13 cellular contexts compared by ENCODE assay signal in genomic region chr6:17442196-17442595, GRCh38. TPM values are rescaled to one million over a fixed set of nuclear protein-coding genes. Genes with fewer than 3 reads are reported as not detected.
DNase-seq lines count a peak whose midpoint lies in the region; ATAC-seq, FAIRE-seq and TF ChIP-seq lines count a peak whose summit lies in the region.
"Had no signal": no experiment of that assay in that cellular context is flagged by ENCODE, and none has a peak within 500 bp of the region (broad histone marks: within the 10 kb centered on the region; RNA-seq: fewer than 3 reads in every experiment).

No MANE protein-coding gene starts in this region.

- H3K4me1 ChIP-seq in A549: no peaks in the 10 kb centered on the region
- H3K4me1 ChIP-seq in endodermal cell (ENCODE audit: control insufficient read depth, insufficient read depth, low read length): no peaks in the 10 kb centered on the region
- peaks cover 26% of the 10 kb centered on the region for H3K4me1 ChIP-seq in psoas muscle

- no peak for TF ChIP-seq RAD21 in A549 (conservative IDR thresholded peaks at IDR 0.05 in 1 of 2, IDR thresholded peaks at IDR 0.05 in 1 of 2)

- 63% methylated on average over 3 of the region's 4 CpGs for WGBS in A549 (ENCODE audit: missing lambda C conversion rate)
- 81 to 83% methylated on average over 4 of the region's 4 CpGs for WGBS in endodermal cell (ENCODE audit: insufficient coverage in 1 of 2, insufficient read length in 1 of 2), 2 experiments
- WGBS in psoas muscle, 3 donors: 67 to 77% (median 71%) methylated on average over 4 of the region's 4 CpGs

- intact Hi-C loops in psoas muscle (cut with DNase I): no loop called here

- H3K36me3 Mint-ChIP-seq in endodermal cell (ENCODE audit: low read depth): peaks cover 43% of the 10 kb centered on the region
- H3K36me3 Mint-ChIP-seq: CD8-positive, alpha-beta memory T cell had no signal

- H3K27me3 ChIP-seq in endodermal cell (ENCODE audit: control insufficient read depth, insufficient read depth, low read length, poor library complexity, severe bottlenecking) (no peaks in the 10 kb centered on the region), psoas muscle (ENCODE audit: insufficient read depth in 3 of 3, low read length in 2 of 3) (no peaks in the 10 kb centered on the region)

- no peak overlapping the region for H3K27ac Mint-ChIP-seq in endodermal cell
- H3K27ac Mint-ChIP-seq: GM23338, H9 had no signal

- no peak overlapping the region for H3K9ac ChIP-seq in endodermal cell (ENCODE audit: extremely low read depth, low read length, poor library complexity, severe bottlenecking)

- no peak for TF ChIP-seq EP300 in A549 (IDR thresholded peaks at IDR 0.05)

- H3K4me2 ChIP-seq in A549: no peak overlapping the region
- H3K4me2 ChIP-seq: GM23338 had no signal

- H3K4me3 ChIP-seq in A549 (no peak overlapping the region), endodermal cell (ENCODE audit: low read length) (no peak overlapping the region), psoas muscle (no peak overlapping the region)
- H3K4me3 ChIP-seq: GM12878, GM23338 had no signal

- ATAC-seq in A549: no peak
- peak in 2 of 4 donors; percentile 21 to 25 for ATAC-seq in psoas muscle
- ATAC-seq: GM12878, GM23338 had no signal

- CTCF ChIA-PET in A549 (lab: Yijun Ruan, JAX): no interaction called here

- POLR2A ChIA-PET in A549 (lab: Yijun Ruan, JAX): no interaction called here

- H3K36me3 ChIP-seq in endodermal cell (ENCODE audit: control insufficient read depth, insufficient read depth, low read length): peaks cover 39% of the 10 kb centered on the region
- H3K36me3 ChIP-seq in psoas muscle (ENCODE audit: insufficient read depth in 1 of 2, low read depth in 1 of 2): peaks cover 0 to 21% of the 10 kb centered on the region in 2 donors

- no peak for DNase-seq in A549 (ENCODE audit: low read depth in 1 of 2, low spot score in 1 of 2)
- no peak for DNase-seq in HTR-8/SVneo (ENCODE audit: insufficient read length, low spot score)
- peak; percentile 16 for DNase-seq in endodermal cell
- no peak for DNase-seq in psoas muscle
- DNase-seq in DMS153 (lab: John Stamatoyannopoulos, UW): no peak
- no peak for DNase-seq in AG20443 (ENCODE audit: low spot score)
- DNase-seq in DMS114 treated with DMSO at 0.1 percent for 48 hours (lab: John Stamatoyannopoulos, UW; ENCODE audit: unreplicated experiment): no peak
- DNase-seq: CD8-positive, alpha-beta memory T cell; DMS79; H9 had no signal

- no peak for TF ChIP-seq POLR2A in A549 (IDR thresholded peaks at IDR 0.05; ENCODE audit: low read length)

- FAIRE-seq in A549 (lab: Jason Lieb, UNC) (no peak), HTR-8/SVneo (lab: Jason Lieb, UNC) (peak; percentile 33)
- FAIRE-seq: A204.1, GM12878 had no signal

- no peak for TF ChIP-seq CTCF in A549 (IDR thresholded peaks at IDR 0.05)
- no peak for TF ChIP-seq CTCF in endodermal cell (conservative IDR thresholded peaks at IDR 0.05)
- no peak for TF ChIP-seq CTCF in psoas muscle (IDR thresholded peaks at IDR 0.05)

- no peaks in the 10 kb centered on the region for H3K4me1 Mint-ChIP-seq in endodermal cell
- H3K4me1 Mint-ChIP-seq: CD8-positive, alpha-beta memory T cell; GM23338; H9 had no signal

- H3K9me3 ChIP-seq in A549 (no peaks in the 10 kb centered on the region), endodermal cell (ENCODE audit: control insufficient read depth, low read length) (no peaks in the 10 kb centered on the region), psoas muscle (no peaks in the 10 kb centered on the region)

- no peak overlapping the region for H3K4me3 Mint-ChIP-seq in endodermal cell
- H3K4me3 Mint-ChIP-seq: CD8-positive, alpha-beta memory T cell; GM23338; H9 had no signal

- H3K27ac ChIP-seq in A549 (no peak overlapping the region), endodermal cell (ENCODE audit: low read depth, low read length) (no peak overlapping the region), psoas muscle (peak overlapping the region; percentile 43)

- no peaks in the 10 kb centered on the region for H3K27me3 Mint-ChIP-seq in endodermal cell (ENCODE audit: insufficient read depth)

- peaks cover 27% of the 10 kb centered on the region for H3K9me3 Mint-ChIP-seq in endodermal cell
- H3K9me3 Mint-ChIP-seq: CD8-positive, alpha-beta memory T cell; GM23338 had no signal

TF ChIP-seq in A549, 52 proteins besides CTCF, POLR2A, EP300 and RAD21:
- TF ChIP-seq MAFK (IDR thresholded peaks at IDR 0.05; ENCODE audit: partially characterized antibody) (peak; percentile 75), MAZ (IDR thresholded peaks at IDR 0.05; ENCODE audit: borderline replicate concordance, low read depth, low read length) (no peak), FOSL2 (IDR thresholded peaks at IDR 0.05) (no peak), FOSL2 (CRISPR knock-in tag; IDR thresholded peaks at IDR 0.05) (no peak)

RNA-seq across cellular contexts. Expression of gene CAP2, which starts 48.8 kb away (rescaled TPM):
- 38.1 and 43.3 TPM in 2 replicates for polyA plus RNA-seq in A549 (2011; rRNA removed)
- 15.8 and 18.2 TPM in 2 replicates for polyA plus RNA-seq in A549 (2012; cell fraction: cytosol; rRNA removed)
- polyA plus RNA-seq in A549 (2012; cell fraction: nucleus; rRNA removed): 12.3 and 16.1 TPM in 2 replicates
- polyA plus RNA-seq in A549 (2017; fragmentation: RNase III; extraction: RNeasy Plus Mini Kit Qiagen cat#74134 plus additional on column Dnase treatment): 26.0 to 30.7 TPM (median 27.2 TPM) in 3 replicates
- polyA minus RNA-seq in A549 (2011; rRNA and poly(A)+ RNA removed): 16.8 and 20.0 TPM in 2 replicates
- 10 to 100 TPM; 29.8 to 35.9 TPM for total RNA-seq in endodermal cell
- 38.4 TPM for polyA plus RNA-seq in endodermal cell (2013, experiment 1 of 2)
- 44.8 TPM for polyA plus RNA-seq in endodermal cell (2013, experiment 2 of 2)
- 100 to 1,000 TPM; 344 to 452 (median 385) TPM for total RNA-seq in psoas muscle
- polyA plus RNA-seq in psoas muscle: 100 to 1,000 TPM; 176 to 211 (median 202) TPM
- total RNA-seq: CD8-positive, alpha-beta memory T cell had no signal

Comparison
In these comparisons a context has a peak if more than half of its experiments do, and no peak if none do; other contexts are left out.
1. RNA of gene CAP2, which starts 48.8 kb away (total RNA-seq): 344 to 452 TPM in psoas muscle; 29.8 to 35.9 TPM in endodermal cell; every median in the first group is over 4 times any median in the second.